20 cellular contexts compared by ENCODE assay signal in genomic region chr3:74538669-74539068, GRCh38.
"Had no signal": no experiment of that assay in that cellular context is flagged by ENCODE, and none has a peak within 500 bp of the region (broad histone marks: within the 10 kb centered on the region; RNA-seq: fewer than 3 reads in every experiment).

No MANE protein-coding gene starts in this region.

- H3K27me3 ChIP-seq: MG63, Peyer's patch, SJCRH30 had no signal

- H3K4me3 ChIP-seq: MG63, PC-9, Peyer's patch, SJCRH30 had no signal

- H3K27ac ChIP-seq: PC-9, Peyer's patch, SJCRH30 had no signal

- H2AFZ ChIP-seq: PC-9 had no signal

- DNase-seq: KBM-7, MG63, NCI-H1092 treated with DMSO at 0.1 percent for 48 hours, NCI-H1436, NCI-H187, NCI-H2029, NCI-H2081 treated with DMSO at 0.1 percent for 48 hours, NCI-H2171, NCI-H226, NCI-H446 treated with DMSO at 0.1 percent for 48 hours, NCI-H510A treated with DMSO at 0.1 percent for 48 hours, NCI-H526, NCI-H748 treated with DMSO at 0.1 percent for 48 hours, OCI-M1, PC-9, Peyer's patch, SHP77 treated with DMSO at 0.1 percent for 48 hours, SJCRH30 had no signal

- H3K4me1 ChIP-seq: Peyer's patch, SJCRH30 had no signal

- ATAC-seq: Right ventricle myocardium inferior, SK-N-SH treated with all-trans-retinoic acid at 6 μM for 48 hours had no signal

- H3K4me2 ChIP-seq: PC-9 had no signal

- H3K36me3 ChIP-seq: MG63, Peyer's patch, SJCRH30 had no signal

- H3K9me3 ChIP-seq: MG63, Peyer's patch, SJCRH30 had no signal
